Comparison of ENCODE assay signal across 21 cellular contexts in genomic region chr5:422323-423232, GRCh38. TPM values are rescaled to one million over a fixed set of nuclear protein-coding genes. Genes with fewer than 3 reads are reported as not detected.
DNase-seq lines count a peak whose midpoint lies in the region; ATAC-seq and TF ChIP-seq lines count a peak whose summit lies in the region.
"Had no signal": no experiment of that assay in that cellular context is flagged by ENCODE, and none has a peak within 500 bp of the region (broad histone marks: within the 10 kb centered on the region; RNA-seq: fewer than 3 reads in every experiment).

No MANE protein-coding gene starts in this region.

- WGBS in endodermal cell (ENCODE audit: insufficient coverage in 1 of 2, insufficient read length in 1 of 2), 2 experiments, result 91 to 93% methylated on average over 30 to 32 of the region's 32 CpGs
- 85% methylated on average over 32 of the region's 32 CpGs for WGBS in suprapubic skin

- H3K27me3 Mint-ChIP-seq in activated naive CD8-positive, alpha-beta T cell, result no peaks in the 10 kb centered on the region
- H3K27me3 Mint-ChIP-seq in activated naive CD8-positive, alpha-beta T cell treated with anti-CD3 and anti-CD28 coated beads, Interleukin-2, amount 50 U/mL, for 24 hours, result peaks cover 6% of the 10 kb centered on the region
- H3K27me3 Mint-ChIP-seq in endodermal cell (ENCODE audit: insufficient read depth), result no peaks in the 10 kb centered on the region

- peak overlapping the region; percentile 68 for H3K27ac Mint-ChIP-seq in activated naive CD8-positive, alpha-beta T cell
- H3K27ac Mint-ChIP-seq in activated naive CD8-positive, alpha-beta T cell treated with anti-CD3 and anti-CD28 coated beads, Interleukin-2, amount 50 U/mL, for 24 hours, result no peak overlapping the region
- no peak overlapping the region for H3K27ac Mint-ChIP-seq in endodermal cell

- peaks cover 4% of the 10 kb centered on the region for H3K36me3 Mint-ChIP-seq in activated naive CD8-positive, alpha-beta T cell
- peaks cover 15% of the 10 kb centered on the region for H3K36me3 Mint-ChIP-seq in activated naive CD8-positive, alpha-beta T cell treated with anti-CD3 and anti-CD28 coated beads, Interleukin-2, amount 50 U/mL, for 24 hours (ENCODE audit: low read depth)
- H3K36me3 Mint-ChIP-seq in endodermal cell (ENCODE audit: low read depth), result no peaks in the 10 kb centered on the region
- H3K36me3 Mint-ChIP-seq: naive B cell had no signal

- TF ChIP-seq CTCF in endodermal cell (conservative IDR thresholded peaks at IDR 0.05) (no peak), suprapubic skin (IDR thresholded peaks at IDR 0.05) (no peak)

- peaks cover 12% of the 10 kb centered on the region for H3K4me1 Mint-ChIP-seq in activated naive CD8-positive, alpha-beta T cell (ENCODE audit: low read depth)
- H3K4me1 Mint-ChIP-seq in activated naive CD8-positive, alpha-beta T cell treated with anti-CD3 and anti-CD28 coated beads, Interleukin-2, amount 50 U/mL, for 24 hours, result peaks cover 13% of the 10 kb centered on the region
- no peaks in the 10 kb centered on the region for H3K4me1 Mint-ChIP-seq in endodermal cell

- TF ChIP-seq POLR2A in suprapubic skin (IDR thresholded peaks at IDR 0.05), result no peak

- no peak for DNase-seq in activated naive CD8-positive, alpha-beta T cell treated with anti-CD3 and anti-CD28 coated beads, Interleukin-2, amount 50 U/mL, for 24 hours
- DNase-seq in MV-4-11 (lab: John Stamatoyannopoulos, UW), result peak; percentile 41
- DNase-seq in endodermal cell, result peak; percentile 34
- peak; percentile 50 to 65 for DNase-seq in suprapubic skin (ENCODE audit: low spot score in 2 of 2)
- DNase-seq in HK-2 (ENCODE audit: unreplicated experiment), result no peak
- no peak for DNase-seq in DMS153 (lab: John Stamatoyannopoulos, UW)
- DNase-seq: activated naive CD4-positive, alpha-beta T cell; body of pancreas; COR-L47; dermis blood vessel endothelial cell; naive B cell; NCI-H1048; NCI-H2081 treated with DMSO at 0.1 percent for 48 hours; NCI-H524 treated with DMSO at 0.1 percent for 48 hours; stimulated activated CD4-positive, alpha-beta T cell treated with anti-CD3 and anti-CD28 coated beads, Interleukin-4, amount 100 ng/mL, for 1 hour; stimulated activated CD8-positive, alpha-beta memory T cell treated with anti-CD3 and anti-CD28 coated beads, Interleukin-4, amount 100 ng/mL, for 48 hours had no signal

- no peak overlapping the region for H3K9ac ChIP-seq in endodermal cell (ENCODE audit: extremely low read depth, low read length, poor library complexity, severe bottlenecking)

- H3K36me3 ChIP-seq in endodermal cell (ENCODE audit: control insufficient read depth, insufficient read depth, low read length) (no peaks in the 10 kb centered on the region), suprapubic skin (no peaks in the 10 kb centered on the region)
- H3K36me3 ChIP-seq: thoracic aorta had no signal

- no peaks in the 10 kb centered on the region for H3K9me3 ChIP-seq in endodermal cell (ENCODE audit: control insufficient read depth, low read length)
- H3K9me3 ChIP-seq in suprapubic skin, result no peaks in the 10 kb centered on the region
- H3K9me3 ChIP-seq: body of pancreas, thoracic aorta had no signal

- no peak overlapping the region for H3K4me3 Mint-ChIP-seq in activated naive CD8-positive, alpha-beta T cell
- no peak overlapping the region for H3K4me3 Mint-ChIP-seq in activated naive CD8-positive, alpha-beta T cell treated with anti-CD3 and anti-CD28 coated beads, Interleukin-2, amount 50 U/mL, for 24 hours
- no peak overlapping the region for H3K4me3 Mint-ChIP-seq in endodermal cell

- H3K4me1 ChIP-seq in endodermal cell (ENCODE audit: control insufficient read depth, insufficient read depth, low read length), result no peaks in the 10 kb centered on the region
- H3K4me1 ChIP-seq in suprapubic skin, result no peaks in the 10 kb centered on the region
- H3K4me1 ChIP-seq: body of pancreas had no signal

- ATAC-seq in activated naive CD8-positive, alpha-beta T cell treated with anti-CD3 and anti-CD28 coated beads, Interleukin-2, amount 50 U/mL, for 24 hours, result no peak
- ATAC-seq in GM19397 (IDR thresholded peaks at IDR 0.05; ENCODE audit: unreplicated experiment), result no peak
- ATAC-seq: body of pancreas, SK-N-SH treated with all-trans-retinoic acid at 6 μM for 48 hours had no signal

- no peaks in the 10 kb centered on the region for H3K27me3 ChIP-seq in endodermal cell (ENCODE audit: control insufficient read depth, insufficient read depth, low read length, poor library complexity, severe bottlenecking)
- H3K27me3 ChIP-seq in suprapubic skin, result no peaks in the 10 kb centered on the region
- H3K27me3 ChIP-seq: body of pancreas had no signal

- no peaks in the 10 kb centered on the region for H3K9me3 Mint-ChIP-seq in activated naive CD8-positive, alpha-beta T cell (ENCODE audit: low read depth)
- peaks cover 6% of the 10 kb centered on the region for H3K9me3 Mint-ChIP-seq in activated naive CD8-positive, alpha-beta T cell treated with anti-CD3 and anti-CD28 coated beads, Interleukin-2, amount 50 U/mL, for 24 hours
- no peaks in the 10 kb centered on the region for H3K9me3 Mint-ChIP-seq in endodermal cell

- H3K4me3 ChIP-seq in endodermal cell (ENCODE audit: low read length) (no peak overlapping the region), suprapubic skin (no peak overlapping the region)
- H3K4me3 ChIP-seq: body of pancreas, skin epidermis, thoracic aorta had no signal

- TF ChIP-seq EP300 in suprapubic skin (IDR thresholded peaks at IDR 0.05), result no peak

- H3K27ac ChIP-seq in endodermal cell (ENCODE audit: low read depth, low read length), result no peak overlapping the region
- H3K27ac ChIP-seq in suprapubic skin, result no peak overlapping the region
- H3K27ac ChIP-seq: body of pancreas, skin epidermis, thoracic aorta had no signal

RNA-seq across cellular contexts. Expression of gene EXOC3, which starts 20.4 kb away (rescaled TPM):
- total RNA-seq in endodermal cell (10 to 100 TPM; 38.6 to 53.7 TPM), suprapubic skin (100 to 1,000 TPM in 1 of 4 donors, 10 to 100 TPM in 3; 68.9 to 199 (median 83.4) TPM)
- 41.4 TPM for polyA plus RNA-seq in endodermal cell (2013, experiment 1 of 2)
- 38.3 TPM for polyA plus RNA-seq in endodermal cell (2013, experiment 2 of 2)

Comparison
In these comparisons a context has a peak if more than half of its experiments do, and no peak if none do; other contexts are left out.
1. DNase-seq: peak in MV-4-11 (single experiment), endodermal cell (single experiment) and suprapubic skin (2 of 2); none in activated naive CD8-positive, alpha-beta T cell treated with anti-CD3 and anti-CD28 coated beads, Interleukin-2, amount 50 U/mL, for 24 hours (single experiment), HK-2 (single experiment) and DMS153 (single experiment).